ENCODE assay signal across 23 cellular contexts in the genomic region with DNA sequence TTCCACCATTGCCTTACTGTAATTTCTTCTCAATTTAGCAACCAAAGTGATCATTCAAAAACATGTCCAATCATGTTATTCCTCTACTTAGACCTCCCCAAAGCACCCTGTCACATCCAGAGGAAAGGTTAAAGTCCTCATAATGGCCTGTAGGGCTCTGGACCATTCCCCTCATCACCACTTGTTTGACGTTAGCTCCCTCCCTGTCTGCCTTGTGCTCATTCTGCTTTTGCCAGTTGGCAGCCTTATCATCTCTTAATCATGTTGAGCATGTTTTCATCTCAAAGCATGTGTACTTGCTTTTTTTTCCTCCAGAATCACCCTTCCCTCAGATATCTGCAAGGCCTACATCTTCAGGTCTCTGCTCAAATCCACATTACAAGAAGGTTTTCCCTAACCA. TPM values are rescaled to one million over a fixed set of nuclear protein-coding genes. Genes with fewer than 3 reads are reported as not detected.
DNase-seq lines count a peak whose midpoint lies in the region; ATAC-seq and TF ChIP-seq lines count a peak whose summit lies in the region.
"Had no signal": no experiment of that assay in that cellular context is flagged by ENCODE, and none has a peak within 500 bp of the region (broad histone marks: within the 10 kb centered on the region; RNA-seq: fewer than 3 reads in every experiment).

No MANE protein-coding gene starts in this region.

- H3K4me3 Mint-ChIP-seq in activated CD4-positive, alpha-beta T cell treated with anti-CD3 and anti-CD28 coated beads, Interleukin-2, amount 10 ng/mL, durations not matched to agents 7 days and 5 days, result no peak overlapping the region
- no peak overlapping the region for H3K4me3 Mint-ChIP-seq in activated naive CD8-positive, alpha-beta T cell treated with anti-CD3 and anti-CD28 coated beads, Interleukin-2, amount 50 U/mL, for 24 hours
- H3K4me3 Mint-ChIP-seq in natural killer cell treated with Interleukin-12 subunit alpha and Interleukin-12 subunit beta and Interleukin-15 and Interleukin-18, amount 100 ng/mL, for 72 hours, result peak overlapping the region; percentile 2
- H3K4me3 Mint-ChIP-seq in endodermal cell, result no peak overlapping the region
- H3K4me3 Mint-ChIP-seq: activated naive CD4-positive, alpha-beta T cell treated with anti-CD3 and anti-CD28 coated beads, Interleukin-2, amount 10 ng/mL, durations not matched to agents 7 days and 5 days; neural crest cell had no signal

- no peak for TF ChIP-seq CTCF in HL-60 (IDR thresholded peaks at IDR 0.05; ENCODE audit: insufficient read depth, low read length)
- no peak for TF ChIP-seq CTCF in endodermal cell (conservative IDR thresholded peaks at IDR 0.05)

- 91 to 96% methylated on average over 1 of the region's 1 CpG for WGBS in endodermal cell (ENCODE audit: insufficient coverage in 1 of 2, insufficient read length in 1 of 2), 2 experiments

- POLR2A ChIA-PET in activated CD4-positive, alpha-beta T cell treated with anti-CD3 and anti-CD28 coated beads, Interleukin-2, amount 10 ng/mL, durations not matched to agents 7 days and 5 days (lab: Charles Lee), result no interaction called here

- DNase-seq in activated CD4-positive, alpha-beta T cell treated with anti-CD3 and anti-CD28 coated beads, Interleukin-2, amount 10 ng/mL, durations not matched to agents 7 days and 5 days, result peak; percentile 3
- no peak for DNase-seq in activated CD4-positive, alpha-beta T cell treated with anti-CD3 and anti-CD28 coated beads for 1 hour
- DNase-seq in HL-60 (ENCODE audit: low read depth in 1 of 2, low spot score in 1 of 2) (no peak), NCI-H1694 (lab: John Stamatoyannopoulos, UW) (no peak), endodermal cell (no peak)
- DNase-seq in activated naive CD8-positive, alpha-beta T cell treated with anti-CD3 and anti-CD28 coated beads, Interleukin-2, amount 50 U/mL, for 24 hours, result no peak
- no peak for DNase-seq in natural killer cell treated with Interleukin-12 subunit alpha and Interleukin-12 subunit beta and Interleukin-15 and Interleukin-18, amount 100 ng/mL, for 72 hours (ENCODE audit: low spot score)
- DNase-seq: activated naive CD4-positive, alpha-beta T cell treated with anti-CD3 and anti-CD28 coated beads, Interleukin-2, amount 10 ng/mL, durations not matched to agents 7 days and 5 days; heart left ventricle; mammary epithelial cell; NCI-H1417 treated with DMSO at 0.1 percent for 48 hours; NCI-H2227 treated with DMSO at 0.1 percent for 48 hours; NK-92 treated with Interleukin-12 subunit alpha and Interleukin-12 subunit beta, amount 100 ng/mL, for 24 hours; RPMI8226; spleen; transverse colon had no signal

- no peaks in the 10 kb centered on the region for H3K9me3 ChIP-seq in endodermal cell (ENCODE audit: control insufficient read depth, low read length)
- H3K9me3 ChIP-seq: esophagus muscularis mucosa, transverse colon had no signal

- H3K27me3 Mint-ChIP-seq in activated CD4-positive, alpha-beta T cell treated with anti-CD3 and anti-CD28 coated beads, Interleukin-2, amount 10 ng/mL, durations not matched to agents 7 days and 5 days, result no peaks in the 10 kb centered on the region
- H3K27me3 Mint-ChIP-seq in activated naive CD8-positive, alpha-beta T cell treated with anti-CD3 and anti-CD28 coated beads, Interleukin-2, amount 50 U/mL, for 24 hours, result no peaks in the 10 kb centered on the region
- no peaks in the 10 kb centered on the region for H3K27me3 Mint-ChIP-seq in natural killer cell treated with Interleukin-12 subunit alpha and Interleukin-12 subunit beta and Interleukin-15 and Interleukin-18, amount 100 ng/mL, for 72 hours
- no peaks in the 10 kb centered on the region for H3K27me3 Mint-ChIP-seq in endodermal cell (ENCODE audit: insufficient read depth)
- H3K27me3 Mint-ChIP-seq: activated naive CD4-positive, alpha-beta T cell treated with anti-CD3 and anti-CD28 coated beads, Interleukin-2, amount 10 ng/mL, durations not matched to agents 7 days and 5 days had no signal

- H3K36me3 Mint-ChIP-seq in activated CD4-positive, alpha-beta T cell treated with anti-CD3 and anti-CD28 coated beads, Interleukin-2, amount 10 ng/mL, durations not matched to agents 7 days and 5 days (ENCODE audit: low read depth), result peaks cover 53% of the 10 kb centered on the region
- peaks cover 28% of the 10 kb centered on the region for H3K36me3 Mint-ChIP-seq in activated naive CD8-positive, alpha-beta T cell treated with anti-CD3 and anti-CD28 coated beads, Interleukin-2, amount 50 U/mL, for 24 hours (ENCODE audit: low read depth)
- peaks cover 6% of the 10 kb centered on the region for H3K36me3 Mint-ChIP-seq in natural killer cell treated with Interleukin-12 subunit alpha and Interleukin-12 subunit beta and Interleukin-15 and Interleukin-18, amount 100 ng/mL, for 72 hours
- peaks cover 19% of the 10 kb centered on the region for H3K36me3 Mint-ChIP-seq in endodermal cell (ENCODE audit: low read depth)

- CTCF ChIA-PET in activated CD4-positive, alpha-beta T cell treated with anti-CD3 and anti-CD28 coated beads, Interleukin-2, amount 10 ng/mL, durations not matched to agents 7 days and 5 days (lab: Charles Lee), result no interaction called here

- peak overlapping the region; percentile 28 for H3K27ac Mint-ChIP-seq in activated CD4-positive, alpha-beta T cell treated with anti-CD3 and anti-CD28 coated beads, Interleukin-2, amount 10 ng/mL, durations not matched to agents 7 days and 5 days
- H3K27ac Mint-ChIP-seq in activated naive CD8-positive, alpha-beta T cell treated with anti-CD3 and anti-CD28 coated beads, Interleukin-2, amount 50 U/mL, for 24 hours, result peak overlapping the region; percentile 66
- peak overlapping the region; percentile 31 to 66 for H3K27ac Mint-ChIP-seq in natural killer cell treated with Interleukin-12 subunit alpha and Interleukin-12 subunit beta and Interleukin-15 and Interleukin-18, amount 100 ng/mL, for 72 hours
- no peak overlapping the region for H3K27ac Mint-ChIP-seq in endodermal cell
- H3K27ac Mint-ChIP-seq: activated naive CD4-positive, alpha-beta T cell treated with anti-CD3 and anti-CD28 coated beads, Interleukin-2, amount 10 ng/mL, durations not matched to agents 7 days and 5 days had no signal

- H3K4me3 ChIP-seq in HL-60 (replicated peaks; ENCODE audit: insufficient read depth, low read length) (no peak overlapping the region), endodermal cell (ENCODE audit: low read length) (no peak overlapping the region)
- H3K4me3 ChIP-seq: esophagus muscularis mucosa, heart left ventricle, spleen, transverse colon had no signal

- no peaks in the 10 kb centered on the region for H3K27me3 ChIP-seq in HL-60 (ENCODE audit: insufficient read depth, poor library complexity, severe bottlenecking)
- no peaks in the 10 kb centered on the region for H3K27me3 ChIP-seq in endodermal cell (ENCODE audit: control insufficient read depth, insufficient read depth, low read length, poor library complexity, severe bottlenecking)
- H3K27me3 ChIP-seq: esophagus muscularis mucosa, heart left ventricle, spleen, transverse colon had no signal

- H3K9me3 Mint-ChIP-seq in activated CD4-positive, alpha-beta T cell treated with anti-CD3 and anti-CD28 coated beads, Interleukin-2, amount 10 ng/mL, durations not matched to agents 7 days and 5 days, result peaks cover 7% of the 10 kb centered on the region
- peaks cover 4% of the 10 kb centered on the region for H3K9me3 Mint-ChIP-seq in activated naive CD8-positive, alpha-beta T cell treated with anti-CD3 and anti-CD28 coated beads, Interleukin-2, amount 50 U/mL, for 24 hours
- no peaks in the 10 kb centered on the region for H3K9me3 Mint-ChIP-seq in natural killer cell treated with Interleukin-12 subunit alpha and Interleukin-12 subunit beta and Interleukin-15 and Interleukin-18, amount 100 ng/mL, for 72 hours
- H3K9me3 Mint-ChIP-seq in endodermal cell, result peaks cover 4% of the 10 kb centered on the region

- H3K27ac ChIP-seq in HL-60 (replicated peaks) (peak overlapping the region; percentile 6; the same call in 1 of the 2 replicates), endodermal cell (ENCODE audit: low read depth, low read length) (no peak overlapping the region)
- H3K27ac ChIP-seq: esophagus muscularis mucosa, transverse colon had no signal

- peaks cover 7% of the 10 kb centered on the region for H3K36me3 ChIP-seq in endodermal cell (ENCODE audit: control insufficient read depth, insufficient read depth, low read length)
- H3K36me3 ChIP-seq: transverse colon had no signal

- no peak overlapping the region for H3K9ac ChIP-seq in endodermal cell (ENCODE audit: extremely low read depth, low read length, poor library complexity, severe bottlenecking)

- ATAC-seq in activated naive CD8-positive, alpha-beta T cell treated with anti-CD3 and anti-CD28 coated beads, Interleukin-2, amount 50 U/mL, for 24 hours, result no peak
- ATAC-seq in natural killer cell treated with Interleukin-12 subunit alpha and Interleukin-12 subunit beta and Interleukin-15 and Interleukin-18, amount 100 ng/mL, for 72 hours, result no peak
- ATAC-seq in GM21619 (IDR thresholded peaks at IDR 0.05; ENCODE audit: unreplicated experiment), result no peak
- ATAC-seq: HCT116 had no signal

- no peaks in the 10 kb centered on the region for H3K4me1 ChIP-seq in endodermal cell (ENCODE audit: control insufficient read depth, insufficient read depth, low read length)

- peaks cover 83% of the 10 kb centered on the region for H3K4me1 Mint-ChIP-seq in activated CD4-positive, alpha-beta T cell treated with anti-CD3 and anti-CD28 coated beads, Interleukin-2, amount 10 ng/mL, durations not matched to agents 7 days and 5 days
- H3K4me1 Mint-ChIP-seq in activated naive CD8-positive, alpha-beta T cell treated with anti-CD3 and anti-CD28 coated beads, Interleukin-2, amount 50 U/mL, for 24 hours, result peaks cover 95% of the 10 kb centered on the region
- H3K4me1 Mint-ChIP-seq in natural killer cell treated with Interleukin-12 subunit alpha and Interleukin-12 subunit beta and Interleukin-15 and Interleukin-18, amount 100 ng/mL, for 72 hours (ENCODE audit: low read depth in 2 of 2), result peaks cover 64 to 77% of the 10 kb centered on the region in 2 donors
- peaks cover 8% of the 10 kb centered on the region for H3K4me1 Mint-ChIP-seq in endodermal cell

RNA-seq across cellular contexts. Expression of a gene that starts 25.8 kb away (rescaled TPM):
- 10 to 100 TPM; 67.8 to 70.5 TPM for total RNA-seq in activated CD4-positive, alpha-beta T cell treated with anti-CD3 and anti-CD28 coated beads, Interleukin-2, amount 10 ng/mL, durations not matched to agents 7 days and 5 days
- total RNA-seq in natural killer cell treated with Interleukin-12 subunit alpha and Interleukin-12 subunit beta and Interleukin-15 and Interleukin-18, amount 100 ng/mL, for 72 hours, result 10 to 100 TPM; 55.9 to 58.0 TPM
- 10 to 100 TPM; 72.7 to 80.4 TPM for total RNA-seq in endodermal cell
- polyA plus RNA-seq in endodermal cell (2013, experiment 1 of 2), result 78.5 TPM
- 70.0 TPM for polyA plus RNA-seq in endodermal cell (2013, experiment 2 of 2)

RNA-seq across cellular contexts. Expression of a gene that starts 31.7 kb away (rescaled TPM):
- 10 to 100 TPM; 19.7 to 25.4 TPM for total RNA-seq in activated CD4-positive, alpha-beta T cell treated with anti-CD3 and anti-CD28 coated beads, Interleukin-2, amount 10 ng/mL, durations not matched to agents 7 days and 5 days
- total RNA-seq in natural killer cell treated with Interleukin-12 subunit alpha and Interleukin-12 subunit beta and Interleukin-15 and Interleukin-18, amount 100 ng/mL, for 72 hours, result 10 to 100 TPM; 13.0 to 20.6 TPM
- not detected for total RNA-seq in endodermal cell
- not detected for polyA plus RNA-seq in endodermal cell (2013, experiment 1 of 2)
- polyA plus RNA-seq in endodermal cell (2013, experiment 2 of 2), result not detected
- total RNA-seq: A172, Daoy, esophagus muscularis mucosa, mammary epithelial cell, neural crest cell, pulmonary artery endothelial cell had no signal
- polyA plus RNA-seq: mammary epithelial cell had no signal

Comparison
In these comparisons a context has a peak if more than half of its experiments do, and no peak if none do; other contexts are left out.
1. RNA of a gene that starts 31.7 kb away (total RNA-seq): 19.7 to 25.4 TPM in activated CD4-positive, alpha-beta T cell treated with anti-CD3 and anti-CD28 coated beads, Interleukin-2, amount 10 ng/mL, durations not matched to agents 7 days and 5 days and 13.0 to 20.6 TPM in natural killer cell treated with Interleukin-12 subunit alpha and Interleukin-12 subunit beta and Interleukin-15 and Interleukin-18, amount 100 ng/mL, for 72 hours; not detected in endodermal cell; every median in the first group is over 10 times any median in the second.